In genomic region chr6:28785962-28786679, GRCh38 we compare ENCODE assay signal across 1 cellular context.
TF ChIP-seq lines count a peak whose summit lies in the region.

No MANE protein-coding gene starts in this region.

TF ChIP-seq in H1, 55 proteins besides CTCF, POLR2A, EP300 and RAD21 (continued from another document):
- TF ChIP-seq NANOG (IDR thresholded peaks at IDR 0.05; ENCODE audit: insufficient read depth, low read depth, low read length, poor library complexity, severe bottlenecking) = no peak
- TF ChIP-seq SP2 (IDR thresholded peaks at IDR 0.05; ENCODE audit: low read length) = no peak
- peak; percentile 60 for TF ChIP-seq KDM4A (IDR thresholded peaks at IDR 0.05; ENCODE audit: low read depth, low read length, severe bottlenecking)
- peak; percentile 44 for TF ChIP-seq CTBP2 (IDR thresholded peaks at IDR 0.05; ENCODE audit: borderline replicate concordance, insufficient read depth, insufficient read length, low read length)
